ENCODE assay signal across 9 cellular contexts in the genomic region with DNA sequence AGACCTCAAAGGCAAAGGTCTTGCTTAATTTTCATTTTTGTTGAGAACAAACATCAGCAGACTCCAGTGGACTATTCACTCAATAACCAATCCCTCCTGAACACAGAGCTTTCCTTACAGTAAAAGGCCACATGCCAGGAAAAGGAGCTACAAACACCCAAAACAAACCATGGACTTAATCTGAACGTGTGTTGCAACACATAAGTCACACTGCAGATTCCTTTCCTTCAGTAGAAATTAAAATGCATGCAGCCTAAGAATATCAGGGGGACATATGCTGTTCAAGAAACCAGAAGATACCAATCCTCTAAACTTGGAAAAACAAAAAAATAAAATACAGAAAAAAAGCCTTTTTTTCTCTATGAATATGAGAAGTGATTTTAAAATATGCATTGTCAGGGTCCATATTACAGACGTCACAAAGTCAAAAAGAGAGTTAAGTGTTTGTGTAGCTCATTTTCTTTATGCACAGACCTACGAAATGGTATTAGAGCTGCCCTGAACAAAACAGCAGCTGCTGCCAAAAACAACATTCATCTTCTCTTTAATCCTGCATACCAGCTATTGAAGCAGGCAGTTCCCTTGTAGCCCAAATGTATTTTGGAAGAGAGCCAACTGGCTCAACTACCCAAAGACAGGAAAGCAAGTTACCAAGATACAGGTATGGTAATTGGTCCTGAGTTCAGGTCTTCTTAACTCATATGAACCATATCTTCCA. TPM values are rescaled to one million over a fixed set of nuclear protein-coding genes. Genes with fewer than 3 reads are reported as not detected.
A peak's percentile ranks its signal among the peaks of the same experiment; 100 is the strongest.
DNase-seq lines count a peak whose midpoint lies in the region; ATAC-seq and TF ChIP-seq lines count a peak whose summit lies in the region.
"Had no signal": no experiment of that assay in that cellular context is flagged by ENCODE, and none has a peak within 500 bp of the region (broad histone marks: within the 10 kb centered on the region; RNA-seq: fewer than 3 reads in every experiment).

No MANE protein-coding gene starts in this region.

- H3K36me3 ChIP-seq in PC-3 (ENCODE audit: low read depth, low read length): no peaks in the 10 kb centered on the region
- H3K36me3 ChIP-seq in gastroesophageal sphincter: no peaks in the 10 kb centered on the region
- no peaks in the 10 kb centered on the region for H3K36me3 ChIP-seq in stomach smooth muscle (ENCODE audit: control insufficient read depth in 2 of 2, insufficient read depth in 2 of 2, low read length in 2 of 2)

- H3K9me2 ChIP-seq in PC-3 (replicated peaks; ENCODE audit: low read length): no peaks in the 10 kb centered on the region

- peaks cover 3% of the 10 kb centered on the region for H3F3A ChIP-seq in PC-3 (ENCODE audit: low read length, unreplicated experiment)

- ATAC-seq in PC-3 (peak; percentile 44), gastroesophageal sphincter (peak; percentile 73)

- no peak for TF ChIP-seq POLR2A in gastroesophageal sphincter (IDR thresholded peaks at IDR 0.05)

- no peak for TF ChIP-seq EP300 in gastroesophageal sphincter (IDR thresholded peaks at IDR 0.05)

- no peaks in the 10 kb centered on the region for H4K20me1 ChIP-seq in PC-3 (ENCODE audit: low read length)

- peaks cover 38% of the 10 kb centered on the region for H3K4me1 ChIP-seq in PC-3 (ENCODE audit: insufficient read depth, low read length)
- peaks cover 22 to 100% (median 39%) of the 10 kb centered on the region in 3 donors for H3K4me1 ChIP-seq in gastroesophageal sphincter
- H3K4me1 ChIP-seq in stomach smooth muscle (ENCODE audit: control insufficient read depth, insufficient read depth, low read length): peaks cover 16% of the 10 kb centered on the region

- POLR2A ChIA-PET in PC-3 (lab: Charles Lee; ENCODE audit: unreplicated experiment): interaction anchor here (0.5 kb wide), 1 partner anchor 13 kb away, joined by 7 read pairs; no protein-coding TSS in a partner anchor

- H3K4me2 ChIP-seq in PC-3 (ENCODE audit: low read length): peak overlapping the region; percentile 68

- H3K9me3 ChIP-seq in PC-3 (ENCODE audit: low read length): no peaks in the 10 kb centered on the region
- no peaks in the 10 kb centered on the region for H3K9me3 ChIP-seq in gastroesophageal sphincter
- H3K9me3 ChIP-seq in stomach smooth muscle (ENCODE audit: control insufficient read depth in 2 of 2, low read length in 2 of 2): no peaks in the 10 kb centered on the region

- intact Hi-C loops in PC-3 (cut with micrococcal nuclease): loop anchor here (2.0 to 10.0 kb wide), 5 partner anchors 25 to 307 kb away; no protein-coding TSS in a partner anchor

- no TSS peak for BruUV-seq in PC-3 (replicated peaks; lab: Mats Ljungman, UMichigan)

- TF ChIP-seq CTCF in PC-3 (conservative IDR thresholded peaks at IDR 0.05; ENCODE audit: low read depth, low read length): no peak
- no peak for TF ChIP-seq CTCF in gastroesophageal sphincter (IDR thresholded peaks at IDR 0.05)

- CTCF ChIA-PET in PC-3 (lab: Charles Lee): interaction anchor here (1.4 kb wide), 1 partner anchor 26 kb away, joined by 6 read pairs; a partner anchor contains a TSS

- WGBS in gastroesophageal sphincter (ENCODE audit: low coverage in 1 of 2), 2 donors: 1 to 23% methylated on average over 3 of the region's 3 CpGs

- H3K4me3 ChIP-seq in PC-3 (ENCODE audit: low read length): no peak overlapping the region
- no peak overlapping the region for H3K4me3 ChIP-seq in gastroesophageal sphincter
- H3K4me3 ChIP-seq in stomach smooth muscle (ENCODE audit: low read length in 2 of 2): peak overlapping the region in 1 of 2 donors; percentile 3

- DNase-seq in HT-29 (ENCODE audit: low spot score) (peak; percentile 59), PC-3 (peak; percentile 92), HuH-7.5 (ENCODE audit: low spot score) (no peak), RPMI8226 (no peak), foreskin melanocyte (no peak)
- DNase-seq in stimulated activated CD4-positive, alpha-beta T cell treated with anti-CD3 and anti-CD28 coated beads, Interleukin-4, amount 100 ng/mL, for 24 hours: no peak
- DNase-seq: stimulated activated CD4-positive, alpha-beta T cell treated with anti-CD3 and anti-CD28 coated beads, Interleukin-4, amount 100 ng/mL, for 4 hours had no signal

- no peak overlapping the region for H2AFZ ChIP-seq in PC-3 (ENCODE audit: low read length)

- H3K27ac ChIP-seq in PC-3 (ENCODE audit: low read length) (peak overlapping the region; percentile 83), gastroesophageal sphincter (peak overlapping the region; percentile 7 to 68 (median 59)), stomach smooth muscle (ENCODE audit: low read length) (peak overlapping the region; percentile 37)

- H3K27me3 ChIP-seq in PC-3 (ENCODE audit: low read length) (no peaks in the 10 kb centered on the region), gastroesophageal sphincter (no peaks in the 10 kb centered on the region), stomach smooth muscle (ENCODE audit: control insufficient read depth in 1 of 2, insufficient read depth in 2 of 2, low read length in 2 of 2) (no peaks in the 10 kb centered on the region)

- H3K79me2 ChIP-seq in PC-3 (ENCODE audit: low read length): peaks cover 20% of the 10 kb centered on the region; the same call in 1 of the 2 replicates

- H3K9ac ChIP-seq in PC-3 (ENCODE audit: low read length) (peak overlapping the region; percentile 31; the same call in 1 of the 2 replicates), stomach smooth muscle (ENCODE audit: low read length in 2 of 2) (no peak overlapping the region)

RNA-seq across cellular contexts. Expression of a gene that starts 26.2 kb away (rescaled TPM):
- 37.8 and 42.1 TPM in 2 replicates for total RNA-seq in HT-29 (2014; rRNA removed; shearing (Covaris generic))
- 8.4 and 14.9 TPM in 2 replicates for total RNA-seq in PC-3 (2014; rRNA removed)
- total RNA-seq in gastroesophageal sphincter: 100 to 1,000 TPM in 3 of 4 donors, 10 to 100 TPM in 1; 48.5 to 239 (median 112) TPM

Comparison
In these comparisons a context has a peak if more than half of its experiments do, and no peak if none do; other contexts are left out.
1. DNase-seq: peak in HT-29 (single experiment) and PC-3 (single experiment); none in HuH-7.5 (single experiment), stimulated activated CD4-positive, alpha-beta T cell treated with anti-CD3 and anti-CD28 coated beads, Interleukin-4, amount 100 ng/mL, for 24 hours (single experiment), RPMI8226 (single experiment) and foreskin melanocyte (single experiment).
2. Peak in every context shown above with its lines, with median percentiles within 50 percentile points of each other: H3K27ac ChIP-seq.